ENCODE assay signal across 1 cellular context in genomic region chr16:27430923-27431484, GRCh38.
TF ChIP-seq lines count a peak whose summit lies in the region.

No MANE protein-coding gene starts in this region.

TF ChIP-seq in GM12878, 131 proteins besides CTCF, POLR2A, EP300 and RAD21 (continued from another document and continues in another):
- no peak for TF ChIP-seq SMAD1 (IDR thresholded peaks at IDR 0.05; ENCODE audit: low read depth, partially characterized antibody)
- no peak for TF ChIP-seq IRF5 (IDR thresholded peaks at IDR 0.05; ENCODE audit: borderline replicate concordance)
- TF ChIP-seq SREBF1 (IDR thresholded peaks at IDR 0.05; ENCODE audit: low read length) = no peak
- TF ChIP-seq, protein P1, sequence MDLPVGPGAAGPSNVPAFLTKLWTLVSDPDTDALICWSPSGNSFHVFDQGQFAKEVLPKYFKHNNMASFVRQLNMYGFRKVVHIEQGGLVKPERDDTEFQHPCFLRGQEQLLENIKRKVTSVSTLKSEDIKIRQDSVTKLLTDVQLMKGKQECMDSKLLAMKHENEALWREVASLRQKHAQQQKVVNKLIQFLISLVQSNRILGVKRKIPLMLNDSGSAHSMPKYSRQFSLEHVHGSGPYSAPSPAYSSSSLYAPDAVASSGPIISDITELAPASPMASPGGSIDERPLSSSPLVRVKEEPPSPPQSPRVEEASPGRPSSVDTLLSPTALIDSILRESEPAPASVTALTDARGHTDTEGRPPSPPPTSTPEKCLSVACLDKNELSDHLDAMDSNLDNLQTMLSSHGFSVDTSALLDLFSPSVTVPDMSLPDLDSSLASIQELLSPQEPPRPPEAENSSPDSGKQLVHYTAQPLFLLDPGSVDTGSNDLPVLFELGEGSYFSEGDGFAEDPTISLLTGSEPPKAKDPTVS (IDR thresholded peaks at IDR 0.05; ENCODE audit: low read depth, low read length) = no peak
- peak; percentile 68; the same call in 1 of the 2 replicates for TF ChIP-seq BCL11A (IDR thresholded peaks at IDR 0.05; ENCODE audit: low read depth, low read length)
- TF ChIP-seq, protein P2, sequence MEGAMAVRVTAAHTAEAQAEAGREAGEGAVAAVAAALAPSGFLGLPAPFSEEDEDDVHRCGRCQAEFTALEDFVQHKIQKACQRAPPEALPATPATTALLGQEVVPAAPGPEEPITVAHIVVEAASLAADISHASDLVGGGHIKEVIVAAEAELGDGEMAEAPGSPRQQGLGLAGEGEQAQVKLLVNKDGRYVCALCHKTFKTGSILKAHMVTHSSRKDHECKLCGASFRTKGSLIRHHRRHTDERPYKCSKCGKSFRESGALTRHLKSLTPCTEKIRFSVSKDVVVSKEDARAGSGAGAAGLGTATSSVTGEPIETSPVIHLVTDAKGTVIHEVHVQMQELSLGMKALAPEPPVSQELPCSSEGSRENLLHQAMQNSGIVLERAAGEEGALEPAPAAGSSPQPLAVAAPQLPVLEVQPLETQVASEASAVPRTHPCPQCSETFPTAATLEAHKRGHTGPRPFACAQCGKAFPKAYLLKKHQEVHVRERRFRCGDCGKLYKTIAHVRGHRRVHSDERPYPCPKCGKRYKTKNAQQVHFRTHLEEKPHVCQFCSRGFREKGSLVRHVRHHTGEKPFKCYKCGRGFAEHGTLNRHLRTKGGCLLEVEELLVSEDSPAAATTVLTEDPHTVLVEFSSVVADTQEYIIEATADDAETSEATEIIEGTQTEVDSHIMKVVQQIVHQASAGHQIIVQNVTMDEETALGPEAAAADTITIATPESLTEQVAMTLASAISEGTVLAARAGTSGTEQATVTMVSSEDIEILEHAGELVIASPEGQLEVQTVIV (IDR thresholded peaks at IDR 0.05; ENCODE audit: borderline replicate concordance, partially characterized antibody) = no peak
- TF ChIP-seq TARDBP (IDR thresholded peaks at IDR 0.05; ENCODE audit: borderline replicate concordance) = peak; percentile 27; the same call in 1 of the 2 replicates
- TF ChIP-seq, protein P3, sequence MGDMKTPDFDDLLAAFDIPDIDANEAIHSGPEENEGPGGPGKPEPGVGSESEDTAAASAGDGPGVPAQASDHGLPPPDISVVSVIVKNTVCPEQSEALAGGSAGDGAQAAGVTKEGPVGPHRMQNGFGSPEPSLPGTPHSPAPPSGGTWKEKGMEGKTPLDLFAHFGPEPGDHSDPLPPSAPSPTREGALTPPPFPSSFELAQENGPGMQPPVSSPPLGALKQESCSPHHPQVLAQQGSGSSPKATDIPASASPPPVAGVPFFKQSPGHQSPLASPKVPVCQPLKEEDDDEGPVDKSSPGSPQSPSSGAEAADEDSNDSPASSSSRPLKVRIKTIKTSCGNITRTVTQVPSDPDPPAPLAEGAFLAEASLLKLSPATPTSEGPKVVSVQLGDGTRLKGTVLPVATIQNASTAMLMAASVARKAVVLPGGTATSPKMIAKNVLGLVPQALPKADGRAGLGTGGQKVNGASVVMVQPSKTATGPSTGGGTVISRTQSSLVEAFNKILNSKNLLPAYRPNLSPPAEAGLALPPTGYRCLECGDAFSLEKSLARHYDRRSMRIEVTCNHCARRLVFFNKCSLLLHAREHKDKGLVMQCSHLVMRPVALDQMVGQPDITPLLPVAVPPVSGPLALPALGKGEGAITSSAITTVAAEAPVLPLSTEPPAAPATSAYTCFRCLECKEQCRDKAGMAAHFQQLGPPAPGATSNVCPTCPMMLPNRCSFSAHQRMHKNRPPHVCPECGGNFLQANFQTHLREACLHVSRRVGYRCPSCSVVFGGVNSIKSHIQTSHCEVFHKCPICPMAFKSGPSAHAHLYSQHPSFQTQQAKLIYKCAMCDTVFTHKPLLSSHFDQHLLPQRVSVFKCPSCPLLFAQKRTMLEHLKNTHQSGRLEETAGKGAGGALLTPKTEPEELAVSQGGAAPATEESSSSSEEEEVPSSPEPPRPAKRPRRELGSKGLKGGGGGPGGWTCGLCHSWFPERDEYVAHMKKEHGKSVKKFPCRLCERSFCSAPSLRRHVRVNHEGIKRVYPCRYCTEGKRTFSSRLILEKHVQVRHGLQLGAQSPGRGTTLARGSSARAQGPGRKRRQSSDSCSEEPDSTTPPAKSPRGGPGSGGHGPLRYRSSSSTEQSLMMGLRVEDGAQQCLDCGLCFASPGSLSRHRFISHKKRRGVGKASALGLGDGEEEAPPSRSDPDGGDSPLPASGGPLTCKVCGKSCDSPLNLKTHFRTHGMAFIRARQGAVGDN (IDR thresholded peaks at IDR 0.05) = no peak; the same call in 1 of the 2 replicates
- TF ChIP-seq TCF12 (IDR thresholded peaks at IDR 0.05; ENCODE audit: low read depth, low read length) = peak; percentile 92
- TF ChIP-seq ZNF274 (IDR thresholded peaks at IDR 0.05; ENCODE audit: insufficient read depth, insufficient read length) = no peak
- TF ChIP-seq ZNF384 (IDR thresholded peaks at IDR 0.05; ENCODE audit: borderline replicate concordance, low read depth, low read length) = no peak
- no peak for TF ChIP-seq MXI1 (IDR thresholded peaks at IDR 0.05; ENCODE audit: low read depth, low read length)
- TF ChIP-seq, protein P4, sequence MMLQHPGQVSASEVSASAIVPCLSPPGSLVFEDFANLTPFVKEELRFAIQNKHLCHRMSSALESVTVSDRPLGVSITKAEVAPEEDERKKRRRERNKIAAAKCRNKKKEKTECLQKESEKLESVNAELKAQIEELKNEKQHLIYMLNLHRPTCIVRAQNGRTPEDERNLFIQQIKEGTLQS (IDR thresholded peaks at IDR 0.05; ENCODE audit: borderline replicate concordance, extremely low read depth, low read depth, low read length) = no peak
- no peak for TF ChIP-seq FOXK2 (IDR thresholded peaks at IDR 0.05)
- TF ChIP-seq KAT2A (conservative IDR thresholded peaks at IDR 0.05; ENCODE audit: control insufficient read depth, low read depth, low read length) = no peak
- TF ChIP-seq CHD4 (IDR thresholded peaks at IDR 0.05) = no peak
- TF ChIP-seq CREB1 (IDR thresholded peaks at IDR 0.05; ENCODE audit: low read depth) = peak; percentile 40
- no peak for TF ChIP-seq RAD51 (IDR thresholded peaks at IDR 0.05)
- TF ChIP-seq, protein P5, sequence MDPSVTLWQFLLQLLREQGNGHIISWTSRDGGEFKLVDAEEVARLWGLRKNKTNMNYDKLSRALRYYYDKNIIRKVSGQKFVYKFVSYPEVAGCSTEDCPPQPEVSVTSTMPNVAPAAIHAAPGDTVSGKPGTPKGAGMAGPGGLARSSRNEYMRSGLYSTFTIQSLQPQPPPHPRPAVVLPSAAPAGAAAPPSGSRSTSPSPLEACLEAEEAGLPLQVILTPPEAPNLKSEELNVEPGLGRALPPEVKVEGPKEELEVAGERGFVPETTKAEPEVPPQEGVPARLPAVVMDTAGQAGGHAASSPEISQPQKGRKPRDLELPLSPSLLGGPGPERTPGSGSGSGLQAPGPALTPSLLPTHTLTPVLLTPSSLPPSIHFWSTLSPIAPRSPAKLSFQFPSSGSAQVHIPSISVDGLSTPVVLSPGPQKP (IDR thresholded peaks at IDR 0.05; ENCODE audit: low read depth, low read length) = no peak
- no peak for TF ChIP-seq CEBPZ (IDR thresholded peaks at IDR 0.05; ENCODE audit: low read depth, low read length)
- no peak for TF ChIP-seq NR2C2 (IDR thresholded peaks at IDR 0.05; ENCODE audit: borderline replicate concordance, control insufficient read depth, insufficient read length, low read depth)
- TF ChIP-seq FOS (IDR thresholded peaks at IDR 0.05; ENCODE audit: borderline replicate concordance, extremely low read depth, insufficient read length) = no peak
- TF ChIP-seq DPF2 (IDR thresholded peaks at IDR 0.05) = no peak
- no peak for TF ChIP-seq RBBP5 (conservative IDR thresholded peaks at IDR 0.05)
- TF ChIP-seq HDAC2 (IDR thresholded peaks at IDR 0.05) = no peak
- no peak for TF ChIP-seq MYB (IDR thresholded peaks at IDR 0.05; ENCODE audit: borderline replicate concordance, low read depth, low read length)
- TF ChIP-seq ZNF207 (IDR thresholded peaks at IDR 0.05; ENCODE audit: borderline replicate concordance) = no peak
- peak; percentile 72 for TF ChIP-seq CREM (IDR thresholded peaks at IDR 0.05; ENCODE audit: low read depth)
- TF ChIP-seq SIX5 (IDR thresholded peaks at IDR 0.05; ENCODE audit: low read depth, low read length, severe bottlenecking) = no peak
- peak; percentile 94 for TF ChIP-seq EED (IDR thresholded peaks at IDR 0.05; ENCODE audit: low read depth)
- TF ChIP-seq, protein P6, sequence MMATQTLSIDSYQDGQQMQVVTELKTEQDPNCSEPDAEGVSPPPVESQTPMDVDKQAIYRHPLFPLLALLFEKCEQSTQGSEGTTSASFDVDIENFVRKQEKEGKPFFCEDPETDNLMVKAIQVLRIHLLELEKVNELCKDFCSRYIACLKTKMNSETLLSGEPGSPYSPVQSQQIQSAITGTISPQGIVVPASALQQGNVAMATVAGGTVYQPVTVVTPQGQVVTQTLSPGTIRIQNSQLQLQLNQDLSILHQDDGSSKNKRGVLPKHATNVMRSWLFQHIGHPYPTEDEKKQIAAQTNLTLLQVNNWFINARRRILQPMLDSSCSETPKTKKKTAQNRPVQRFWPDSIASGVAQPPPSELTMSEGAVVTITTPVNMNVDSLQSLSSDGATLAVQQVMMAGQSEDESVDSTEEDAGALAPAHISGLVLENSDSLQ (IDR thresholded peaks at IDR 0.05) = no peak
- peak; percentile 86 for TF ChIP-seq SPI1 (IDR thresholded peaks at IDR 0.05; ENCODE audit: borderline replicate concordance, insufficient read depth, low read depth, low read length)
- 0 out of 2 replicates have a peak, but pooled peaks have one; percentile 14 for TF ChIP-seq SMAD5 (IDR thresholded peaks at IDR 0.05; ENCODE audit: low read depth)
- TF ChIP-seq STAT1 (conservative IDR thresholded peaks at IDR 0.05) = no peak
- TF ChIP-seq IKZF2 (IDR thresholded peaks at IDR 0.05) = peak; percentile 39 to 43; a peak in 1 of 4 replicates
- no peak for TF ChIP-seq SMC3 (IDR thresholded peaks at IDR 0.05; ENCODE audit: borderline replicate concordance, low read length)
- no peak for TF ChIP-seq NKRF (conservative IDR thresholded peaks at IDR 0.05)
- TF ChIP-seq YBX1 (IDR thresholded peaks at IDR 0.05) = no peak
- no peak for TF ChIP-seq CEBPB (IDR thresholded peaks at IDR 0.05; ENCODE audit: borderline replicate concordance in 1 of 2, low read depth in 2 of 2, low read length in 2 of 2)
- no peak for TF ChIP-seq CHD1 (IDR thresholded peaks at IDR 0.05; ENCODE audit: low read depth, low read length)
- TF ChIP-seq, protein P7, sequence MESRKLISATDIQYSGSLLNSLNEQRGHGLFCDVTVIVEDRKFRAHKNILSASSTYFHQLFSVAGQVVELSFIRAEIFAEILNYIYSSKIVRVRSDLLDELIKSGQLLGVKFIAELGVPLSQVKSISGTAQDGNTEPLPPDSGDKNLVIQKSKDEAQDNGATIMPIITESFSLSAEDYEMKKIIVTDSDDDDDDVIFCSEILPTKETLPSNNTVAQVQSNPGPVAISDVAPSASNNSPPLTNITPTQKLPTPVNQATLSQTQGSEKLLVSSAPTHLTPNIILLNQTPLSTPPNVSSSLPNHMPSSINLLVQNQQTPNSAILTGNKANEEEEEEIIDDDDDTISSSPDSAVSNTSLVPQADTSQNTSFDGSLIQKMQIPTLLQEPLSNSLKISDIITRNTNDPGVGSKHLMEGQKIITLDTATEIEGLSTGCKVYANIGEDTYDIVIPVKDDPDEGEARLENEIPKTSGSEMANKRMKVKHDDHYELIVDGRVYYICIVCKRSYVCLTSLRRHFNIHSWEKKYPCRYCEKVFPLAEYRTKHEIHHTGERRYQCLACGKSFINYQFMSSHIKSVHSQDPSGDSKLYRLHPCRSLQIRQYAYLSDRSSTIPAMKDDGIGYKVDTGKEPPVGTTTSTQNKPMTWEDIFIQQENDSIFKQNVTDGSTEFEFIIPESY (IDR thresholded peaks at IDR 0.05) = no peak
